In genomic region chr2:15943914-15944313, GRCh38 we compare ENCODE assay signal across 10 cellular contexts. TPM values are rescaled to one million over a fixed set of nuclear protein-coding genes. Genes with fewer than 3 reads are reported as not detected.
A peak's percentile ranks its signal among the peaks of the same experiment; 100 is the strongest.
DNase-seq lines count a peak whose midpoint lies in the region; ATAC-seq, FAIRE-seq and TF ChIP-seq lines count a peak whose summit lies in the region.
"Had no signal": no experiment of that assay in that cellular context is flagged by ENCODE, and none has a peak within 500 bp of the region (broad histone marks: within the 10 kb centered on the region; RNA-seq: fewer than 3 reads in every experiment).

No MANE protein-coding gene starts in this region.

- POLR2A ChIA-PET in WTC11 (lab: Charles Lee), result interaction anchor here (0.8 kb wide), 1 partner anchor 237 kb away, joined by 3 read pairs; no protein-coding TSS in a partner anchor

- CTCF ChIA-PET in WTC11 (lab: Charles Lee), result interaction anchor here (0.7 to 1.7 kb wide), 10 partner anchors 14 to 338 kb away, joined by 3 to 12 read pairs (median 4); no protein-coding TSS in a partner anchor

- no peaks in the 10 kb centered on the region; the same call in 1 of the 2 replicates for H3K27me3 Mint-ChIP-seq in WTC11 (ENCODE audit: low read depth)

- peak overlapping the region; percentile 98 for H3K4me3 Mint-ChIP-seq in WTC11

- H3K4me3 ChIP-seq in iPS-18c (ENCODE audit: insufficient read depth, low read depth, low read length) (peak overlapping the region; percentile 91), small intestine (ENCODE audit: low read depth in 1 of 2, low read length in 2 of 2) (no peak overlapping the region)
- H3K4me3 ChIP-seq: A549 had no signal

- H3K9me3 ChIP-seq in iPS-18c (ENCODE audit: control insufficient read depth, insufficient read depth, low read length), result peaks cover 4% of the 10 kb centered on the region
- H3K9me3 ChIP-seq in small intestine (ENCODE audit: control insufficient read depth, low read depth), result no peaks in the 10 kb centered on the region
- H3K9me3 ChIP-seq: A549, tibial nerve had no signal

- no peaks in the 10 kb centered on the region for H3K9me3 Mint-ChIP-seq in WTC11

- ATAC-seq in WTC11, result no peak
- ATAC-seq in GM18870 (IDR thresholded peaks at IDR 0.05; ENCODE audit: unreplicated experiment), result no peak
- ATAC-seq: A549 had no signal

- H3K4me1 ChIP-seq in small intestine (ENCODE audit: control insufficient read depth in 2 of 2, insufficient read depth in 1 of 2, low read depth in 1 of 2, low read length in 1 of 2), result peaks cover 0 to 4% of the 10 kb centered on the region in 2 donors

- H3K4me1 Mint-ChIP-seq in WTC11, result peaks cover 54% of the 10 kb centered on the region

- H3K36me3 Mint-ChIP-seq in WTC11, result peaks cover 60% of the 10 kb centered on the region

- FAIRE-seq in small intestine (lab: Jason Lieb, UNC) (no peak), H54 (lab: Jason Lieb, UNC) (no peak)
- FAIRE-seq: A549 had no signal

- no peak for TF ChIP-seq POLR2A in H54 (IDR thresholded peaks at IDR 0.05; ENCODE audit: low read depth, low read length)

- peak overlapping the region; percentile 87 for H3K27ac Mint-ChIP-seq in WTC11

- peaks cover 0 to 3% of the 10 kb centered on the region in 2 donors for H3K27me3 ChIP-seq in small intestine (ENCODE audit: control insufficient read depth in 2 of 2, insufficient read depth in 2 of 2, low read length in 2 of 2)

- H3K27ac ChIP-seq in small intestine (ENCODE audit: low read depth in 1 of 2, low read length in 1 of 2), result peak overlapping the region in 1 of 2 donors; percentile 26
- H3K27ac ChIP-seq: A549 had no signal

- 26 to 45% (median 40%) methylated on average over 4 of the region's 4 CpGs for WGBS in small intestine, 3 donors

- peaks cover 0 to 2% of the 10 kb centered on the region in 2 donors for H3K36me3 ChIP-seq in small intestine (ENCODE audit: control insufficient read depth in 2 of 2, insufficient read depth in 2 of 2, low read length in 2 of 2)

- peak; percentile 24 for DNase-seq in NCI-H2227 (lab: John Stamatoyannopoulos, UW; ENCODE audit: unreplicated experiment)
- DNase-seq in NCI-H2227 treated with DMSO at 0.1 percent for 48 hours (lab: John Stamatoyannopoulos, UW), result no peak
- DNase-seq in WTC11 (ENCODE audit: low spot score), result no peak
- peak; percentile 47 for DNase-seq in small intestine
- no peak for DNase-seq in H54 (ENCODE audit: insufficient read length, low spot score)
- DNase-seq in GM03348 (ENCODE audit: low spot score), result no peak

- TF ChIP-seq CTCF in WTC11 (IDR thresholded peaks at IDR 0.05), result no peak

TF ChIP-seq in WTC11, 78 proteins besides CTCF, POLR2A, EP300 and RAD21:
- TF ChIP-seq NR2C2 (CRISPR knock-in tag; IDR thresholded peaks at IDR 0.05) (no peak), FOXK1 (CRISPR knock-in tag; IDR thresholded peaks at IDR 0.05) (0 out of 2 replicates have a peak, but pooled peaks have one; percentile 13)

RNA-seq across cellular contexts. Expression of gene MYCN, which starts 3.6 kb away (rescaled TPM):
- 68.3 to 77.5 TPM (median 75.3 TPM) in 3 replicates for total RNA-seq in WTC11 (2021)
- polyA plus RNA-seq in small intestine, result 1 to 10 TPM; 1.1 to 2.5 (median 2.1) TPM
- polyA plus RNA-seq: A549 had no signal

Comparison
In these comparisons a context has a peak if more than half of its experiments do, and no peak if none do; other contexts are left out.
1. DNase-seq: peak in NCI-H2227 (single experiment) and small intestine (single experiment); none in NCI-H2227 treated with DMSO at 0.1 percent for 48 hours (single experiment), WTC11 (single experiment), H54 (single experiment) and GM03348 (single experiment).